8 cellular contexts compared by ENCODE assay signal in genomic region chr1:27491748-27492700, GRCh38. TPM values are rescaled to one million over a fixed set of nuclear protein-coding genes. Genes with fewer than 3 reads are reported as not detected.
DNase-seq lines count a peak whose midpoint lies in the region; ATAC-seq and TF ChIP-seq lines count a peak whose summit lies in the region.

No MANE protein-coding gene starts in this region.

- peaks cover 22% of the 10 kb centered on the region for H3K4me1 ChIP-seq in DND-41 (ENCODE audit: insufficient read depth, low read length)

- H3K79me2 ChIP-seq in DND-41 (ENCODE audit: insufficient read depth, low read length): peaks cover 28% of the 10 kb centered on the region

- H3K4me3 ChIP-seq in DND-41 (ENCODE audit: low read depth in 1 of 2, low read length in 2 of 2): no peak overlapping the region

- H3K36me3 ChIP-seq in DND-41 (ENCODE audit: insufficient read depth, low read length): peaks cover 3% of the 10 kb centered on the region; the same call in 1 of the 2 replicates

- H3K4me2 ChIP-seq in DND-41 (ENCODE audit: insufficient read depth, low read length): no peak overlapping the region

- DNase-seq in DND-41: no peak
- no peak for DNase-seq in RWPE1 (ENCODE audit: low spot score)
- peak; percentile 59 for DNase-seq in foreskin melanocyte
- peak; percentile 78 for DNase-seq in posterior vena cava (ENCODE audit: low spot score)
- no peak for DNase-seq in NCI-H1417 (lab: John Stamatoyannopoulos, UW)

- H3K27me3 ChIP-seq in DND-41 (ENCODE audit: insufficient read depth, low read length, poor library complexity): no peaks in the 10 kb centered on the region

- no peaks in the 10 kb centered on the region for H3K9me3 ChIP-seq in DND-41 (ENCODE audit: insufficient read depth, low read length, severe bottlenecking)

- H3K9ac ChIP-seq in DND-41 (ENCODE audit: low read depth, low read length): no peak overlapping the region

- POLR2A ChIA-PET in RWPE1 (lab: Yijun Ruan, JAX; ENCODE audit: low non-redundant PET): no interaction called here

- CTCF ChIA-PET in RWPE1 (lab: Yijun Ruan, JAX): interaction anchor here (1.1 kb wide), 1 partner anchor 10 kb away, joined by 6 read pairs; no protein-coding TSS in a partner anchor

- TF ChIP-seq CTCF in DND-41 (IDR thresholded peaks at IDR 0.05; ENCODE audit: borderline replicate concordance, extremely low read depth, low read length, poor library complexity, severe bottlenecking): no peak
- no peak for TF ChIP-seq CTCF in RWPE1 (conservative IDR thresholded peaks at IDR 0.05; ENCODE audit: low read depth)

- peak overlapping the region; percentile 64 for H2AFZ ChIP-seq in DND-41 (ENCODE audit: low read depth, low read length)

- ATAC-seq in DND-41 (ENCODE audit: insufficient read depth, low read depth) (no peak), HG03139 (IDR thresholded peaks at IDR 0.05; ENCODE audit: unreplicated experiment) (no peak), GM19455 (IDR thresholded peaks at IDR 0.05; ENCODE audit: unreplicated experiment) (no peak), HG02642 (IDR thresholded peaks at IDR 0.05; ENCODE audit: poor library complexity, unreplicated experiment) (no peak)

- intact Hi-C loops in posterior vena cava (cut with DNase I): no loop called here

- peaks cover 8% of the 10 kb centered on the region; the same call in 1 of the 2 replicates for H4K20me1 ChIP-seq in DND-41 (ENCODE audit: insufficient read depth, low read length)

- H3K27ac ChIP-seq in DND-41 (ENCODE audit: low read length) (no peak overlapping the region), RWPE1 (peak overlapping the region; percentile 95)

RNA-seq across cellular contexts. Expression of gene WASF2, which starts 2.1 kb away (rescaled TPM):
- 100 to 1,000 TPM; 154 to 155 TPM for total RNA-seq in posterior vena cava

Comparison
In these comparisons a context has a peak if more than half of its experiments do, and no peak if none do; other contexts are left out.
1. DNase-seq: peak in foreskin melanocyte (single experiment) and posterior vena cava (single experiment); none in DND-41 (single experiment), RWPE1 (single experiment) and NCI-H1417 (0 of 3).